ENCODE assay signal across 15 cellular contexts in genomic region chr6:107821591-107821990, GRCh38. TPM values are rescaled to one million over a fixed set of nuclear protein-coding genes. Genes with fewer than 3 reads are reported as not detected.
DNase-seq lines count a peak whose midpoint lies in the region; ATAC-seq and TF ChIP-seq lines count a peak whose summit lies in the region.
"Had no signal": no experiment of that assay in that cellular context is flagged by ENCODE, and none has a peak within 500 bp of the region (broad histone marks: within the 10 kb centered on the region; RNA-seq: fewer than 3 reads in every experiment).

No MANE protein-coding gene starts in this region.

- H3K4me3 ChIP-seq in Loucy (ENCODE audit: low read length, poor library complexity, severe bottlenecking) = peak overlapping the region; percentile 72
- no peak overlapping the region for H3K4me3 ChIP-seq in body of pancreas
- no peak overlapping the region for H3K4me3 ChIP-seq in neuronal stem cell (ENCODE audit: low read length in 2 of 2)
- H3K4me3 ChIP-seq: thyroid gland had no signal

- H3K27me3 ChIP-seq in Loucy (ENCODE audit: insufficient read depth, low read length, poor library complexity, severe bottlenecking) = no peaks in the 10 kb centered on the region
- no peaks in the 10 kb centered on the region for H3K27me3 ChIP-seq in body of pancreas
- peaks cover 0 to 47% (median 0%) of the 10 kb centered on the region in 3 experiments for H3K27me3 ChIP-seq in neuronal stem cell (ENCODE audit: control insufficient read depth in 3 of 3, insufficient read depth in 3 of 3, low read depth in 1 of 3, low read length in 3 of 3)
- H3K27me3 ChIP-seq: thyroid gland had no signal

- H4K8ac ChIP-seq in neuronal stem cell (ENCODE audit: low read depth, low read length) = no peak overlapping the region

- H2BK120ac ChIP-seq in neuronal stem cell (ENCODE audit: low read depth, low read length) = no peak overlapping the region

- peaks cover 56% of the 10 kb centered on the region for H3K4me1 ChIP-seq in Loucy (ENCODE audit: insufficient read depth, low read length, poor library complexity, severe bottlenecking)
- peaks cover 76% of the 10 kb centered on the region for H3K4me1 ChIP-seq in body of pancreas
- H3K4me1 ChIP-seq in neuronal stem cell (ENCODE audit: control insufficient read depth in 2 of 2, insufficient read depth in 1 of 2, low read depth in 1 of 2, low read length in 2 of 2) = peaks cover 28 to 30% of the 10 kb centered on the region in 2 donors

- no peaks in the 10 kb centered on the region for H3F3A ChIP-seq in Loucy (ENCODE audit: low read depth)

- H3K4me2 ChIP-seq in Loucy (ENCODE audit: low read depth, low read length, poor library complexity, severe bottlenecking) (peak overlapping the region; percentile 78), neuronal stem cell (ENCODE audit: insufficient read depth, low read length, poor library complexity, severe bottlenecking) (no peak overlapping the region)

- H3K27ac Mint-ChIP-seq in activated CD4-positive, alpha-beta T cell treated with anti-CD3 and anti-CD28 coated beads, Interleukin-2, amount 10 ng/mL, durations not matched to agents 24 days and 14 days = peak overlapping the region; percentile 95

- H3K4me3 Mint-ChIP-seq in activated CD4-positive, alpha-beta T cell treated with anti-CD3 and anti-CD28 coated beads, Interleukin-2, amount 10 ng/mL, durations not matched to agents 24 days and 14 days = peak overlapping the region; percentile 80

- no peak overlapping the region for H3K4ac ChIP-seq in neuronal stem cell (ENCODE audit: low read length)

- H3K27ac ChIP-seq in body of pancreas (peak overlapping the region in 3 of 4 donors; percentile 67 to 87 (median 68)), neuronal stem cell (replicated peaks; ENCODE audit: low read length) (no peak overlapping the region)
- H3K27ac ChIP-seq: KMS-11, thyroid gland had no signal

- H3K79me2 ChIP-seq in Loucy (ENCODE audit: insufficient read depth, low read length) = 0 out of 2 replicates have a peak, but pooled peaks cover 3% of the 10 kb centered on the region

- H3K79me1 ChIP-seq in neuronal stem cell (ENCODE audit: low read depth, low read length) = no peaks in the 10 kb centered on the region

- no peak overlapping the region for H2BK15ac ChIP-seq in neuronal stem cell (ENCODE audit: low read length)

- H2BK12ac ChIP-seq in neuronal stem cell (ENCODE audit: low read length) = no peak overlapping the region

- peaks cover 76% of the 10 kb centered on the region for H3K4me1 Mint-ChIP-seq in activated CD4-positive, alpha-beta T cell treated with anti-CD3 and anti-CD28 coated beads, Interleukin-2, amount 10 ng/mL, durations not matched to agents 24 days and 14 days

- H2AK5ac ChIP-seq in neuronal stem cell (ENCODE audit: low read depth, low read length) = no peak overlapping the region

- H3K18ac ChIP-seq in neuronal stem cell (ENCODE audit: low read length) = peak overlapping the region; percentile 35

- peak overlapping the region; percentile 90; the same call in 1 of the 2 replicates for H2AFZ ChIP-seq in Loucy (ENCODE audit: low read length)
- no peak overlapping the region for H2AFZ ChIP-seq in neuronal stem cell (ENCODE audit: low read length)

- intact Hi-C loops in activated CD4-positive, alpha-beta T cell treated with anti-CD3 and anti-CD28 coated beads, Interleukin-2, amount 10 ng/mL, durations not matched to agents 24 days and 14 days (cut with micrococcal nuclease) = loop anchor here (5.0 to 10.0 kb wide), 3 partner anchors 136 to 1053 kb away; partner anchors contain the start of gene SEC63
- intact Hi-C loops in body of pancreas (cut with DNase I) = no loop called here

- peaks cover 7% of the 10 kb centered on the region for H3K36me3 Mint-ChIP-seq in activated CD4-positive, alpha-beta T cell treated with anti-CD3 and anti-CD28 coated beads, Interleukin-2, amount 10 ng/mL, durations not matched to agents 24 days and 14 days (ENCODE audit: low read depth)

- 67 to 68% methylated on average over 5 of the region's 5 CpGs for WGBS in body of pancreas, 2 donors
- no CpG with 5 or more reads among the region's 5 CpGs for WGBS in neuronal stem cell (ENCODE audit: extremely low coverage in 2 of 2, insufficient read length in 2 of 2, insufficient replicate concordance in 1 of 2), 2 donors

- H4K20me1 ChIP-seq in Loucy (ENCODE audit: insufficient read depth, low read length, poor library complexity, severe bottlenecking) = no peaks in the 10 kb centered on the region

- no peaks in the 10 kb centered on the region for H3K9me3 Mint-ChIP-seq in activated CD4-positive, alpha-beta T cell treated with anti-CD3 and anti-CD28 coated beads, Interleukin-2, amount 10 ng/mL, durations not matched to agents 24 days and 14 days

- H3K36me3 ChIP-seq in Loucy (ENCODE audit: insufficient read depth, low read length) (no peaks in the 10 kb centered on the region), body of pancreas (replicated peaks in 1 of 2; ENCODE audit: insufficient read depth in 1 of 2, low read depth in 2 of 2) (no peaks in the 10 kb centered on the region), neuronal stem cell (replicated peaks in 1 of 2; ENCODE audit: control insufficient read depth in 2 of 2, insufficient read depth in 2 of 2, low read length in 2 of 2) (no peaks in the 10 kb centered on the region)
- H3K36me3 ChIP-seq: thyroid gland had no signal

- peak; percentile 70 for DNase-seq in activated CD4-positive, alpha-beta T cell treated with anti-CD3 and anti-CD28 coated beads, Interleukin-2, amount 10 ng/mL, durations not matched to agents 24 days and 14 days
- DNase-seq in activated CD4-positive, alpha-beta T cell treated with anti-CD3 and anti-CD28 coated beads for 48 hours = no peak
- no peak for DNase-seq in body of pancreas
- no peak for DNase-seq in neuronal stem cell (ENCODE audit: low spot score)
- DNase-seq in HCEC 1CT = no peak
- DNase-seq: NCI-H1694 treated with DMSO at 0.1 percent for 48 hours had no signal

- TF ChIP-seq CTCF in Loucy (conservative IDR thresholded peaks at IDR 0.05; ENCODE audit: low read length) (no peak), body of pancreas (IDR thresholded peaks at IDR 0.05) (no peak)

- ATAC-seq in body of pancreas = no peak
- ATAC-seq in HG02588 (IDR thresholded peaks at IDR 0.05; ENCODE audit: unreplicated experiment) = no peak
- no peak for ATAC-seq in GM21367 (IDR thresholded peaks at IDR 0.05; ENCODE audit: unreplicated experiment)
- ATAC-seq: Right ventricle myocardium inferior had no signal

- H3K14ac ChIP-seq in neuronal stem cell (ENCODE audit: low read length) = no peak overlapping the region

- H2BK5ac ChIP-seq in neuronal stem cell (ENCODE audit: low read length) = no peak overlapping the region

- H3K9me2 ChIP-seq in Loucy (replicated peaks; ENCODE audit: low read depth, low read length) = no peaks in the 10 kb centered on the region

- H3K27me3 Mint-ChIP-seq in activated CD4-positive, alpha-beta T cell treated with anti-CD3 and anti-CD28 coated beads, Interleukin-2, amount 10 ng/mL, durations not matched to agents 24 days and 14 days = no peaks in the 10 kb centered on the region

- H3K9me3 ChIP-seq in Loucy (ENCODE audit: insufficient read depth, low read depth, low read length) = no peaks in the 10 kb centered on the region
- H3K9me3 ChIP-seq in body of pancreas = no peaks in the 10 kb centered on the region
- H3K9me3 ChIP-seq in neuronal stem cell (replicated peaks in 1 of 2; ENCODE audit: control insufficient read depth in 2 of 2, insufficient read depth in 1 of 2, low read depth in 1 of 2, low read length in 2 of 2) = no peaks in the 10 kb centered on the region
- H3K9me3 ChIP-seq: thyroid gland had no signal

- no peak overlapping the region for H3K23ac ChIP-seq in neuronal stem cell (ENCODE audit: low read depth, low read length, poor library complexity)

- no peak for TF ChIP-seq POLR2A in body of pancreas (IDR thresholded peaks at IDR 0.05)

- H3K9ac ChIP-seq in Loucy (ENCODE audit: low read depth, low read length, poor library complexity, severe bottlenecking) (peak overlapping the region; percentile 72), neuronal stem cell (ENCODE audit: low read depth, low read length, poor library complexity) (no peak overlapping the region)
- H3K9ac ChIP-seq: KMS-11 had no signal

- no peak overlapping the region for H4K91ac ChIP-seq in neuronal stem cell (ENCODE audit: low read depth, low read length, poor library complexity)

RNA-seq across cellular contexts. Expression of gene SCML4, which starts 2.5 kb away (rescaled TPM):
- 2.0 and 2.7 TPM in 2 replicates for total RNA-seq in activated CD4-positive, alpha-beta T cell treated with anti-CD3 and anti-CD28 coated beads, Interleukin-2, amount 10 ng/mL, durations not matched to agents 24 days and 14 days
- 1 to 10 TPM in 1 of 2 donors, under 1 TPM in 1; 0.78 to 6.9 TPM for total RNA-seq in body of pancreas
- 0.07 TPM for polyA plus RNA-seq in neuronal stem cell (2013, experiment 1 of 2)
- 0.03 TPM for polyA plus RNA-seq in neuronal stem cell (2013, experiment 2 of 2)
- total RNA-seq: astrocyte, dermis microvascular lymphatic vessel endothelial cell had no signal
- polyA plus RNA-seq: AG04450 had no signal
